Comparison of ENCODE assay signal across 1 cellular context in genomic region chr12:109346920-109347319, GRCh38.
TF ChIP-seq lines count a peak whose summit lies in the region.

No MANE protein-coding gene starts in this region.

TF ChIP-seq in K562, 482 proteins besides CTCF, POLR2A, EP300 and RAD21:
- TF ChIP-seq NCOA6 (IDR thresholded peaks at IDR 0.05) (no peak), FOXJ3 (CRISPR knock-in tag; IDR thresholded peaks at IDR 0.05) (no peak), PCBP1 (IDR thresholded peaks at IDR 0.05; ENCODE audit: low read depth, low read length, poor library complexity, severe bottlenecking) (no peak), CBX3 (IDR thresholded peaks at IDR 0.05; ENCODE audit: borderline replicate concordance in 1 of 2, low read length in 2 of 2) (0 out of 3 replicates have a peak, but pooled peaks of 1 of the 2 experiments have one; percentile 19), CTCFL (IDR thresholded peaks at IDR 0.05; ENCODE audit: borderline replicate concordance, insufficient read depth, low read depth, low read length, poor library complexity, severe bottlenecking) (peak; percentile 36), GABPB1 (CRISPR knock-in tag; IDR thresholded peaks at IDR 0.05) (no peak), CHAMP1 (IDR thresholded peaks at IDR 0.05) (0 out of 2 replicates have a peak, but pooled peaks have one; percentile 51), ZNF79 (CRISPR knock-in tag; IDR thresholded peaks at IDR 0.05; ENCODE audit: low read depth) (no peak), ASH1L (IDR thresholded peaks at IDR 0.05; ENCODE audit: borderline replicate concordance, low read depth, partially characterized antibody) (no peak), POLR2G (IDR thresholded peaks at IDR 0.05; ENCODE audit: low read depth, low read length) (no peak)
